ENCODE assay signal across 31 cellular contexts in genomic region chr15:93270937-93271472, GRCh38.
"Had no signal": no experiment of that assay in that cellular context is flagged by ENCODE, and none has a peak within 500 bp of the region (broad histone marks: within the 10 kb centered on the region; RNA-seq: fewer than 3 reads in every experiment).

No MANE protein-coding gene starts in this region.

- H3K9me3 Mint-ChIP-seq: central memory CD8-positive, alpha-beta T cell; T-helper 2 cell treated with Interferon-gamma antibody and Interleukin-4, amounts not matched to agents 5 μg/mL and 100 μg/mL, for 36 hours had no signal

- H3K79me2 ChIP-seq: parathyroid adenoma had no signal

- H3K9ac ChIP-seq: parathyroid adenoma had no signal

- H3K4me1 ChIP-seq: esophagus squamous epithelium, lower lobe of right lung, parathyroid adenoma, psoas muscle, right atrium auricular region, stomach, thyroid gland, upper lobe of left lung, vagina had no signal

- H3K4me3 Mint-ChIP-seq: activated naive CD8-positive, alpha-beta T cell; activated T-cell treated with anti-CD3 and anti-CD28 coated beads, Interleukin-2, amount 50 U/mL, for 72 hours; central memory CD8-positive, alpha-beta T cell; immature natural killer cell; natural killer cell; stimulated activated memory B cell treated with anti-CD40 and anti-IgM and Interleukin-4, amounts not matched to agents 10 μg/mL and 1 μg/mL and 100 μg/mL, for 72 hours; T-helper 2 cell treated with Interferon-gamma antibody and Interleukin-4, amounts not matched to agents 5 μg/mL and 100 μg/mL, for 36 hours had no signal

- H3K27me3 Mint-ChIP-seq: activated naive CD8-positive, alpha-beta T cell; central memory CD8-positive, alpha-beta T cell; stimulated activated memory B cell treated with anti-CD40 and anti-IgM and Interleukin-4, amounts not matched to agents 10 μg/mL and 1 μg/mL and 100 μg/mL, for 72 hours had no signal

- H3K4me2 ChIP-seq: smooth muscle cell had no signal

- H3K27me3 ChIP-seq: esophagus squamous epithelium, right atrium auricular region, stomach, thyroid gland, upper lobe of left lung, vagina had no signal

- H3K9me3 ChIP-seq: thyroid gland, vagina had no signal

- H3K4me3 ChIP-seq: esophagus squamous epithelium, lower lobe of right lung, psoas muscle, right atrium auricular region, smooth muscle cell, stomach, thyroid gland, upper lobe of left lung, vagina had no signal

- H3K36me3 ChIP-seq: esophagus squamous epithelium, lower lobe of right lung, right atrium auricular region, stomach, thyroid gland, upper lobe of left lung, vagina had no signal

- H3K27ac ChIP-seq: epithelial cell of prostate, esophagus squamous epithelium, lower lobe of right lung, parathyroid adenoma, psoas muscle, right atrium auricular region, stomach, thyroid gland, upper lobe of left lung, vagina had no signal

- H3K4me1 Mint-ChIP-seq: central memory CD8-positive, alpha-beta T cell; immature natural killer cell; natural killer cell; stimulated activated memory B cell treated with anti-CD40 and anti-IgM and Interleukin-4, amounts not matched to agents 10 μg/mL and 1 μg/mL and 100 μg/mL, for 72 hours had no signal

- H2AFZ ChIP-seq: parathyroid adenoma had no signal

- H3K27ac Mint-ChIP-seq: activated naive CD8-positive, alpha-beta T cell; activated T-cell treated with anti-CD3 and anti-CD28 coated beads, Interleukin-2, amount 50 U/mL, for 72 hours; immature natural killer cell; natural killer cell; stimulated activated memory B cell treated with anti-CD40 and anti-IgM and Interleukin-4, amounts not matched to agents 10 μg/mL and 1 μg/mL and 100 μg/mL, for 72 hours; T-helper 2 cell treated with Interferon-gamma antibody and Interleukin-4, amounts not matched to agents 5 μg/mL and 100 μg/mL, for 36 hours had no signal

- DNase-seq: activated CD4-positive, alpha-beta T cell treated with anti-CD3 and anti-CD28 coated beads for 4 hours; activated CD4-positive, alpha-beta T cell treated with anti-CD3 and anti-CD28 coated beads, Interleukin-2, amount 50 U/mL, for 4 hours; activated CD4-positive, CD25-positive, alpha-beta regulatory T cell; activated naive CD4-positive, alpha-beta T cell; activated T-cell treated with anti-CD3 and anti-CD28 coated beads for 4 hours; activated T-cell treated with anti-CD3 and anti-CD28 coated beads, Interleukin-2, amount 50 U/mL, for 72 hours; anterior cingulate cortex; dermis blood vessel endothelial cell; effector CD4-positive, alpha-beta T cell; esophagus squamous epithelium; glutamatergic neuron; immature natural killer cell; lower lobe of right lung; mesenchymal stem cell; natural killer cell; psoas muscle; stimulated activated CD4-positive, alpha-beta T cell treated with anti-CD3 and anti-CD28 coated beads, Interleukin-1b, Interleukin-23, amount 100 ng/mL, for 48 hours; stimulated activated CD4-positive, alpha-beta T cell treated with anti-CD3 and anti-CD28 coated beads, Interleukin-4, amount 100 ng/mL, for 4 hours; stimulated activated CD8-positive, alpha-beta memory T cell treated with anti-CD3 and anti-CD28 coated beads, Interleukin-4, amount 100 ng/mL, for 48 hours; stomach; thyroid gland; upper lobe of left lung had no signal

- ATAC-seq: activated T-cell treated with anti-CD3 and anti-CD28 coated beads, Interleukin-2, amount 50 U/mL, for 72 hours; lower lobe of right lung; natural killer cell; psoas muscle; stimulated activated memory B cell treated with anti-CD40 and anti-IgM and Interleukin-4, amounts not matched to agents 10 μg/mL and 1 μg/mL and 100 μg/mL, for 72 hours had no signal

- H3K36me3 Mint-ChIP-seq: activated naive CD8-positive, alpha-beta T cell; natural killer cell; stimulated activated memory B cell treated with anti-CD40 and anti-IgM and Interleukin-4, amounts not matched to agents 10 μg/mL and 1 μg/mL and 100 μg/mL, for 72 hours had no signal
